Comparison of ENCODE assay signal across 24 cellular contexts in the genomic region with DNA sequence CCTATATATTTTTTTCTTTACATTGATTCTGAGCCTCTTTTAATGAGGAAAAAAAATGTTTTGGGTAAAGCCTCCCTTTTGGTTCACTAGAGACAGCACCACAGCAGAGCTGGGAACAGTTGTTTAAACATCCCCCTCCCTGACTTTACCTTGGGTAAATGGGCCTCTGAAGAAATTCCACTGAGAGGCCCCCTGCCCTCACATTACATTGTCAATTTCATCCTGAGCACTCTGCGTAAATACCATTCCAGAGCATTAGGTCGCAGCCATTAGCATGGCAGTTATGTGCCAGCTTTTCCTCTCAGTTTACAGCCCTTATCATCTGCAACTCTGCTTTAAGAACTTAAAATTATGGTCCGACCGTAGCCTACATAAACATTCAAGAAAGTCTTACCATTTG.
"Had no signal": no experiment of that assay in that cellular context is flagged by ENCODE, and none has a peak within 500 bp of the region (broad histone marks: within the 10 kb centered on the region; RNA-seq: fewer than 3 reads in every experiment).

No MANE protein-coding gene starts in this region.

- H3K36me3 ChIP-seq: ascending aorta, MG63, Peyer's patch had no signal

- H3K4me1 ChIP-seq: ascending aorta, Peyer's patch had no signal

- H3K27me3 ChIP-seq: ascending aorta, body of pancreas, MG63, Peyer's patch had no signal

- H3K9me3 ChIP-seq: ascending aorta, body of pancreas, MG63, Peyer's patch had no signal

- H3K27ac ChIP-seq: ascending aorta, body of pancreas, Peyer's patch, VCaP had no signal

- DNase-seq: activated CD4-positive, alpha-beta T cell treated with anti-CD3 and anti-CD28 coated beads for 36 hours; activated CD8-positive, alpha-beta T cell treated with anti-CD3 and anti-CD28 coated beads, Interleukin-2, amount 10 ng/mL, durations not matched to agents 7 days and 5 days; activated effector memory CD4-positive, alpha-beta T cell treated with Interleukin-2 at 50 U/mL for 16 hours; activated naive CD4-positive, alpha-beta T cell; activated naive CD8-positive, alpha-beta T cell treated with anti-CD3 and anti-CD28 coated beads, Interleukin-2, amount 50 U/mL, for 24 hours; activated T-cell treated with anti-CD3 and anti-CD28 coated beads, Interleukin-2, amount 50 U/mL, for 24 hours; amniotic stem cell; body of pancreas; MG63; MV-4-11; NCI-H1092 treated with DMSO at 0.1 percent for 48 hours; NCI-H1417 treated with DMSO at 0.1 percent for 48 hours; NCI-H1694; NCI-H2029; NCI-H2107; NCI-H2171 treated with DMSO at 0.1 percent for 48 hours; NCI-H510A treated with DMSO at 0.1 percent for 48 hours; NCI-H69; NK-92 treated with Interleukin-12 subunit alpha and Interleukin-12 subunit beta, amount 100 ng/mL, for 24 hours; Peyer's patch; SHP77; T-helper 9 cell had no signal

- H3K4me3 ChIP-seq: ascending aorta, body of pancreas, MG63, Peyer's patch had no signal

- ATAC-seq: activated CD4-positive, alpha-beta T cell treated with anti-CD3 and anti-CD28 coated beads for 36 hours; activated CD8-positive, alpha-beta T cell treated with anti-CD3 and anti-CD28 coated beads, Interleukin-2, amount 10 ng/mL, durations not matched to agents 7 days and 5 days; activated naive CD8-positive, alpha-beta T cell treated with anti-CD3 and anti-CD28 coated beads, Interleukin-2, amount 50 U/mL, for 24 hours; body of pancreas had no signal
